1 cellular context compared by ENCODE assay signal in genomic region chr19:43505941-43506340, GRCh38.
TF ChIP-seq lines count a peak whose summit lies in the region.

No MANE protein-coding gene starts in this region.

TF ChIP-seq in GM23338, 12 proteins besides CTCF, POLR2A, EP300 and RAD21:
- no peak for TF ChIP-seq ZNF114 (CRISPR knock-in tag; IDR thresholded peaks at IDR 0.05)
- TF ChIP-seq STAT1 (IDR thresholded peaks at IDR 0.05; ENCODE audit: unreplicated experiment), result no peak
- TF ChIP-seq, protein P1, sequence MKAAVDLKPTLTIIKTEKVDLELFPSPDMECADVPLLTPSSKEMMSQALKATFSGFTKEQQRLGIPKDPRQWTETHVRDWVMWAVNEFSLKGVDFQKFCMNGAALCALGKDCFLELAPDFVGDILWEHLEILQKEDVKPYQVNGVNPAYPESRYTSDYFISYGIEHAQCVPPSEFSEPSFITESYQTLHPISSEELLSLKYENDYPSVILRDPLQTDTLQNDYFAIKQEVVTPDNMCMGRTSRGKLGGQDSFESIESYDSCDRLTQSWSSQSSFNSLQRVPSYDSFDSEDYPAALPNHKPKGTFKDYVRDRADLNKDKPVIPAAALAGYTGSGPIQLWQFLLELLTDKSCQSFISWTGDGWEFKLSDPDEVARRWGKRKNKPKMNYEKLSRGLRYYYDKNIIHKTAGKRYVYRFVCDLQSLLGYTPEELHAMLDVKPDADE (IDR thresholded peaks at IDR 0.05), result no peak
- no peak for TF ChIP-seq JUNB (IDR thresholded peaks at IDR 0.05; ENCODE audit: unreplicated experiment)
- TF ChIP-seq REST (IDR thresholded peaks at IDR 0.05; ENCODE audit: unreplicated experiment), result no peak
- no peak for TF ChIP-seq POLR2AphosphoS5 (IDR thresholded peaks at IDR 0.05; ENCODE audit: low read depth)
- no peak for TF ChIP-seq EZH2phosphoT487 (IDR thresholded peaks at IDR 0.05; ENCODE audit: unreplicated experiment)
